In genomic region chr13:52665325-52665724, GRCh38 we compare ENCODE assay signal across 8 cellular contexts. TPM values are rescaled to one million over a fixed set of nuclear protein-coding genes. Genes with fewer than 3 reads are reported as not detected.
A peak's percentile ranks its signal among the peaks of the same experiment; 100 is the strongest.
DNase-seq lines count a peak whose midpoint lies in the region; ATAC-seq, FAIRE-seq and TF ChIP-seq lines count a peak whose summit lies in the region.

No MANE protein-coding gene starts in this region.

- H3K27ac ChIP-seq in Panc1 (ENCODE audit: low read length) (no peak overlapping the region), caudate nucleus (ENCODE audit: low read depth, low read length) (no peak overlapping the region)

- no peak overlapping the region for H3K4me3 ChIP-seq in GM12864 (ENCODE audit: low read depth, low read length)
- no peak overlapping the region for H3K4me3 ChIP-seq in Panc1 (ENCODE audit: low read depth in 2 of 2, low read length in 2 of 2)
- no peak overlapping the region for H3K4me3 ChIP-seq in fibroblast of villous mesenchyme (ENCODE audit: low read depth, low read length)

- intact Hi-C loops in Panc1 (cut with micrococcal nuclease; ENCODE audit: unreplicated experiment): no loop called here

- CTCF ChIA-PET in Panc1 (lab: Charles Lee): interaction anchor here (0.6 to 1.6 kb wide), 4 partner anchors 143 to 948 kb away, joined by 3 to 15 read pairs (median 5); no protein-coding TSS in a partner anchor

- no peak for ATAC-seq in Panc1
- no peak for ATAC-seq in GM18502 (IDR thresholded peaks at IDR 0.05; ENCODE audit: poor library complexity, unreplicated experiment)
- no peak for ATAC-seq in GM21526 (IDR thresholded peaks at IDR 0.05; ENCODE audit: low FRiP score, unreplicated experiment)

- FAIRE-seq in A204.1 (lab: Jason Lieb, UNC): peak; percentile 87

- H3K9me3 ChIP-seq in Panc1 (ENCODE audit: control insufficient read depth, insufficient read depth, low read depth, low read length): no peaks in the 10 kb centered on the region

- no TSS peak for BruUV-seq in Panc1 (replicated peaks; lab: Mats Ljungman, UMichigan)

- no peaks in the 10 kb centered on the region for H3K4me1 ChIP-seq in Panc1 (ENCODE audit: control insufficient read depth, insufficient read depth, low read length)

- POLR2A ChIA-PET in Panc1 (lab: Charles Lee): no interaction called here

- in situ Hi-C loops in Panc1 (cut with HindIII; ENCODE audit: low pct_unique_long_range_greater_than_20kb, low sequenced_read_pairs): no loop called here

- H3K27me3 ChIP-seq in Panc1 (ENCODE audit: control insufficient read depth, insufficient read depth, low read length): no peaks in the 10 kb centered on the region

- TF ChIP-seq CTCF in GM12864 (IDR thresholded peaks at IDR 0.05; ENCODE audit: low read depth, low read length, missing control alignments) (peak; percentile 45), Panc1 (IDR thresholded peaks at IDR 0.05) (peak; percentile 57; the same call in 1 of the 2 replicates), fibroblast of villous mesenchyme (IDR thresholded peaks at IDR 0.05; ENCODE audit: insufficient read depth, low read depth, low read length) (peak; percentile 58)

- H3K36me3 ChIP-seq in Panc1 (ENCODE audit: control insufficient read depth, insufficient read depth, low read length): peaks cover 33% of the 10 kb centered on the region

- DNase-seq in GM12864 (ENCODE audit: low read depth) (no peak), Panc1 (ENCODE audit: low read depth, low spot score) (no peak), fibroblast of villous mesenchyme (ENCODE audit: low read depth) (peak; percentile 45), nucleus accumbens (lab: John Stamatoyannopoulos, UW) (no peak), caudate nucleus (lab: John Stamatoyannopoulos, UW) (no peak)

RNA-seq across cellular contexts. Expression of gene SUGT1, which starts 12.7 kb away (rescaled TPM):
- 43.2 TPM for total RNA-seq in Panc1 (2021; ENCODE audit: unreplicated experiment)
- polyA plus RNA-seq in Panc1 (2012; ENCODE audit: insufficient read length): 34.7 TPM
- total RNA-seq in fibroblast of villous mesenchyme: 36.4 and 47.1 TPM in 2 replicates

RNA-seq across cellular contexts. Expression of gene HNRNPA1L2, which starts 23.1 kb away (rescaled TPM):
- total RNA-seq in Panc1 (2021; ENCODE audit: unreplicated experiment) (3.2 TPM), fibroblast of villous mesenchyme (3.0 and 3.9 TPM in 2 replicates)
- polyA plus RNA-seq in Panc1 (2012; ENCODE audit: insufficient read length): 4.9 TPM
